8 cellular contexts compared by ENCODE assay signal in genomic region chr16:85750021-85750826, GRCh38. TPM values are rescaled to one million over a fixed set of nuclear protein-coding genes. Genes with fewer than 3 reads are reported as not detected.
DNase-seq lines count a peak whose midpoint lies in the region; ATAC-seq and TF ChIP-seq lines count a peak whose summit lies in the region.

No MANE protein-coding gene starts in this region.

- peak overlapping the region; percentile 48 to 79 (median 70); a peak in 21 of 22 replicates for H3K9ac ChIP-seq in BLaER1 treated with 17β-estradiol and CSF1 and Interleukin-3, amounts not matched to agents 10 nM and 100 nM

- peaks cover 59 to 100% (median 94%) of the 10 kb centered on the region in 10 experiments for H3K4me1 ChIP-seq in BLaER1 treated with 17β-estradiol and CSF1 and Interleukin-3, amounts not matched to agents 10 nM and 100 nM
- H3K4me1 ChIP-seq in GM23338 (ENCODE audit: insufficient read depth) (peaks cover 49% of the 10 kb centered on the region), esophagus squamous epithelium (peaks cover 37 to 76% (median 49%) of the 10 kb centered on the region in 3 donors), neuron (ENCODE audit: insufficient read depth, low read length) (peaks cover 15% of the 10 kb centered on the region)

- H3K27me3 Mint-ChIP-seq in GM23338 (ENCODE audit: insufficient read depth, low read depth, poor library complexity) (peaks cover 41% of the 10 kb centered on the region), T-cell (peaks cover 11 to 33% of the 10 kb centered on the region in 2 donors)

- 0 to 3% methylated on average over 15 to 16 of the region's 56 CpGs for WGBS in esophagus squamous epithelium, 2 donors

- ATAC-seq in GM23338 (peak; percentile 21), T-cell (replicated peaks in 1 of 4) (peak; percentile 48 to 67 (median 63)), HG03139 (IDR thresholded peaks at IDR 0.05; ENCODE audit: unreplicated experiment) (no peak), esophagus mucosa (no peak)

- DNase-seq in GM23338 (ENCODE audit: low spot score), result peak; percentile 69
- peak in 11 of 34 experiments; percentile 4 to 44 (median 14) for DNase-seq in T-cell
- no peak for DNase-seq in esophagus squamous epithelium (lab: John Stamatoyannopoulos, UW)
- no peak for DNase-seq in NCI-H345 (lab: John Stamatoyannopoulos, UW)

- peaks cover 3% of the 10 kb centered on the region; the same call in 1 of the 2 replicates for H3F3A ChIP-seq in GM23338 (replicated peaks; ENCODE audit: low read depth)

- intact Hi-C loops in esophagus squamous epithelium (cut with DNase I), result no loop called here

- no peaks in the 10 kb centered on the region; a peak in 1 of 22 replicates for H3K36me3 ChIP-seq in BLaER1 treated with 17β-estradiol and CSF1 and Interleukin-3, amounts not matched to agents 10 nM and 100 nM
- H3K36me3 ChIP-seq in GM23338 (ENCODE audit: insufficient read depth) (no peaks in the 10 kb centered on the region), esophagus squamous epithelium (no peaks in the 10 kb centered on the region), neuron (ENCODE audit: insufficient read depth, low read length) (no peaks in the 10 kb centered on the region)

- TF ChIP-seq POLR2A in esophagus squamous epithelium (IDR thresholded peaks at IDR 0.05), result no peak

- TF ChIP-seq CTCF in GM23338 (conservative IDR thresholded peaks at IDR 0.05; ENCODE audit: low read depth in 2 of 2), result no peak
- TF ChIP-seq CTCF in esophagus squamous epithelium (IDR thresholded peaks at IDR 0.05), result peak in 1 of 6 experiments; percentile 9

- H3K79me2 ChIP-seq in GM23338 (replicated peaks; ENCODE audit: insufficient read depth), result 0 out of 2 replicates have a peak, but pooled peaks cover 3% of the 10 kb centered on the region

- peak overlapping the region; percentile 98 to 100 (median 100) for H3K4me2 ChIP-seq in BLaER1 treated with 17β-estradiol and CSF1 and Interleukin-3, amounts not matched to agents 10 nM and 100 nM
- peak overlapping the region; percentile 95 for H3K4me2 ChIP-seq in GM23338

- CTCF ChIA-PET in T-cell (lab: Charles Lee), result no interaction called here

- POLR2A ChIA-PET in T-cell (lab: Charles Lee), result no interaction called here

- H3K9me3 ChIP-seq in BLaER1 treated with 17β-estradiol and CSF1 and Interleukin-3, amounts not matched to agents 10 nM and 100 nM (replicated peaks in 1 of 11), result no peaks in the 10 kb centered on the region
- H3K9me3 ChIP-seq in esophagus squamous epithelium, result no peaks in the 10 kb centered on the region
- no peaks in the 10 kb centered on the region for H3K9me3 ChIP-seq in neuron (ENCODE audit: low read length)

- H3K9me2 ChIP-seq in GM23338 (ENCODE audit: insufficient read depth), result no peaks in the 10 kb centered on the region

- H4K20me1 ChIP-seq in BLaER1 treated with 17β-estradiol and CSF1 and Interleukin-3, amounts not matched to agents 10 nM and 100 nM, result peaks cover 0 to 65% (median 39%) of the 10 kb centered on the region in 11 experiments; a peak in 18 of 22 replicates
- no peaks in the 10 kb centered on the region; the same call in 1 of the 2 replicates for H4K20me1 ChIP-seq in GM23338 (replicated peaks; ENCODE audit: insufficient read depth)

- H3K4me3 Mint-ChIP-seq in GM23338 (peak overlapping the region; percentile 85), T-cell (peak overlapping the region; percentile 82 to 85 (median 83))

- H2AFZ ChIP-seq in GM23338 (peak overlapping the region; percentile 93), neuron (ENCODE audit: low read depth, low read length) (peak overlapping the region; percentile 86)

- H3K4me1 Mint-ChIP-seq in GM23338 (peaks cover 50% of the 10 kb centered on the region), T-cell (peaks cover 5 to 22% (median 6%) of the 10 kb centered on the region in 3 donors)

- H3K27me3 ChIP-seq in BLaER1 treated with 17β-estradiol and CSF1 and Interleukin-3, amounts not matched to agents 10 nM and 100 nM, result peaks cover 0 to 57% (median 0%) of the 10 kb centered on the region in 11 experiments; a peak in 7 of 22 replicates
- peaks cover 27% of the 10 kb centered on the region for H3K27me3 ChIP-seq in GM23338 (ENCODE audit: insufficient read depth)
- peaks cover 0 to 35% (median 0%) of the 10 kb centered on the region in 4 donors for H3K27me3 ChIP-seq in esophagus squamous epithelium
- H3K27me3 ChIP-seq in neuron (ENCODE audit: insufficient read depth, low read length), result peaks cover 37% of the 10 kb centered on the region

- H3K36me3 Mint-ChIP-seq in GM23338 (ENCODE audit: low read depth), result no peaks in the 10 kb centered on the region
- H3K36me3 Mint-ChIP-seq in T-cell, result no peaks in the 10 kb centered on the region

- H3K27ac Mint-ChIP-seq in GM23338 (no peak overlapping the region), T-cell (no peak overlapping the region)

- H3K9me3 Mint-ChIP-seq in GM23338 (no peaks in the 10 kb centered on the region), T-cell (no peaks in the 10 kb centered on the region)

- H3K27ac ChIP-seq in BLaER1 treated with 17β-estradiol and CSF1 and Interleukin-3, amounts not matched to agents 10 nM and 100 nM, result peak overlapping the region in 9 of 11 experiments; percentile 22 to 65 (median 54); a peak in 15 of 22 replicates
- H3K27ac ChIP-seq in GM23338 (ENCODE audit: low read depth), result no peak overlapping the region
- peak overlapping the region; percentile 21 to 69 (median 47) for H3K27ac ChIP-seq in esophagus squamous epithelium

- peak overlapping the region; percentile 65 to 80 (median 71) for H3K4me3 ChIP-seq in BLaER1 treated with 17β-estradiol and CSF1 and Interleukin-3, amounts not matched to agents 10 nM and 100 nM
- H3K4me3 ChIP-seq in GM23338, result peak overlapping the region; percentile 87
- H3K4me3 ChIP-seq in esophagus squamous epithelium, result peak overlapping the region; percentile 39 to 69 (median 58)
- H3K4me3 ChIP-seq in neuron (ENCODE audit: low read length), result peak overlapping the region; percentile 48

TF ChIP-seq in GM23338, 12 proteins besides CTCF, POLR2A, EP300 and RAD21:
- no peak for TF ChIP-seq ZNF331 (CRISPR knock-in tag; IDR thresholded peaks at IDR 0.05; ENCODE audit: low read depth)
- TF ChIP-seq POLR2AphosphoS5 (IDR thresholded peaks at IDR 0.05; ENCODE audit: low read depth), result peak; percentile 56; the same call in 1 of the 2 replicates
TF ChIP-seq in GM23338: peak in this region for 1.

RNA-seq across cellular contexts. Expression of gene C16orf74, which starts 0.7 kb away (rescaled TPM):
- total RNA-seq in GM23338 (2014; rRNA removed; shearing (Covaris generic)), result 11.3 and 12.1 TPM in 2 replicates
- polyA plus RNA-seq in GM23338 (2016; fragmentation: Nextera tagmentation; extraction: Ambion mirVana), result 19.0 and 19.1 TPM in 2 replicates
- total RNA-seq in T-cell (10 to 100 TPM in 3 of 5 donors, 1 to 10 TPM in 2; 3.1 to 21.7 (median 15.6) TPM), esophagus squamous epithelium (10 to 100 TPM in 1 of 4 donors, 1 to 10 TPM in 3; 3.8 to 24.8 (median 6.4) TPM), esophagus mucosa (10.9 TPM)

RNA-seq across cellular contexts. Expression of gene EMC8, which starts 49.1 kb away (rescaled TPM):
- total RNA-seq in GM23338 (2014; rRNA removed; shearing (Covaris generic)), result 61.0 and 69.4 TPM in 2 replicates
- polyA plus RNA-seq in GM23338 (2016; fragmentation: Nextera tagmentation; extraction: Ambion mirVana), result 47.5 and 51.1 TPM in 2 replicates
- total RNA-seq in T-cell (10 to 100 TPM; 27.3 to 34.8 (median 31.1) TPM), esophagus squamous epithelium (10 to 100 TPM; 18.7 to 32.4 (median 23.9) TPM), esophagus mucosa (19.3 TPM)

RNA-seq across cellular contexts. Expression of gene COX4I1, which starts 49.3 kb away (rescaled TPM):
- total RNA-seq in GM23338 (2014; rRNA removed; shearing (Covaris generic)), result 329 and 388 TPM in 2 replicates
- polyA plus RNA-seq in GM23338 (2016; fragmentation: Nextera tagmentation; extraction: Ambion mirVana), result 1,008 and 1,053 TPM in 2 replicates
- total RNA-seq in T-cell (100 to 1,000 TPM; 542 to 606 (median 574) TPM), esophagus squamous epithelium (100 to 1,000 TPM; 497 to 580 (median 549) TPM), esophagus mucosa (511 TPM)

Comparison
In these comparisons a context has a peak if more than half of its experiments do, and no peak if none do; other contexts are left out.
1. ATAC-seq: peak in GM23338 (single experiment) and T-cell (4 of 4); none in HG03139 (single experiment) and esophagus mucosa (single experiment).
2. Peak in every context shown above with its lines, with median percentiles within 50 percentile points of each other: H3K4me3 ChIP-seq.